Comparison of ENCODE assay signal across 1 cellular context in genomic region chr14:73365727-73366126, GRCh38.
TF ChIP-seq lines count a peak whose summit lies in the region.

No MANE protein-coding gene starts in this region.

TF ChIP-seq in HepG2, 621 proteins besides CTCF, POLR2A, EP300 and RAD21 (continued from another document and continues in another):
- TF ChIP-seq CSRNP2 (CRISPR knock-in tag; conservative IDR thresholded peaks at IDR 0.05; ENCODE audit: low read depth): no peak
- no peak for TF ChIP-seq HMG20A (CRISPR knock-in tag; IDR thresholded peaks at IDR 0.05; ENCODE audit: borderline replicate concordance)
- no peak for TF ChIP-seq NR2F2 (IDR thresholded peaks at IDR 0.05; ENCODE audit: borderline replicate concordance, low read depth)
- 0 out of 2 replicates have a peak, but pooled peaks have one; percentile 20 for TF ChIP-seq MLXIP (CRISPR knock-in tag; IDR thresholded peaks at IDR 0.05; ENCODE audit: borderline replicate concordance)
- TF ChIP-seq ZNF280B (CRISPR knock-in tag; IDR thresholded peaks at IDR 0.05; ENCODE audit: borderline replicate concordance): no peak
- TF ChIP-seq ZNF12 (CRISPR knock-in tag; IDR thresholded peaks at IDR 0.05): no peak
- TF ChIP-seq ATF1 (CRISPR knock-in tag; IDR thresholded peaks at IDR 0.05): no peak
- TF ChIP-seq FOXO1 (CRISPR knock-in tag; IDR thresholded peaks at IDR 0.05): no peak; the same call in 1 of the 2 replicates
- no peak for TF ChIP-seq ZSCAN21 (CRISPR knock-in tag; IDR thresholded peaks at IDR 0.05; ENCODE audit: borderline replicate concordance)
- no peak for TF ChIP-seq NPAS2 (CRISPR knock-in tag; IDR thresholded peaks at IDR 0.05; ENCODE audit: borderline replicate concordance)
- TF ChIP-seq, protein P1, sequence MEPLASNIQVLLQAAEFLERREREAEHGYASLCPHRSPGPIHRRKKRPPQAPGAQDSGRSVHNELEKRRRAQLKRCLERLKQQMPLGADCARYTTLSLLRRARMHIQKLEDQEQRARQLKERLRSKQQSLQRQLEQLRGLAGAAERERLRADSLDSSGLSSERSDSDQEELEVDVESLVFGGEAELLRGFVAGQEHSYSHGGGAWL (CRISPR knock-in tag; IDR thresholded peaks at IDR 0.05): no peak
- TF ChIP-seq HINFP (CRISPR knock-in tag; IDR thresholded peaks at IDR 0.05; ENCODE audit: low read depth): no peak
- no peak for TF ChIP-seq BHLHE40 (IDR thresholded peaks at IDR 0.05; ENCODE audit: low read length)
- TF ChIP-seq RXRB (CRISPR knock-in tag; IDR thresholded peaks at IDR 0.05; ENCODE audit: borderline replicate concordance): peak; percentile 65
- TF ChIP-seq, protein P2, sequence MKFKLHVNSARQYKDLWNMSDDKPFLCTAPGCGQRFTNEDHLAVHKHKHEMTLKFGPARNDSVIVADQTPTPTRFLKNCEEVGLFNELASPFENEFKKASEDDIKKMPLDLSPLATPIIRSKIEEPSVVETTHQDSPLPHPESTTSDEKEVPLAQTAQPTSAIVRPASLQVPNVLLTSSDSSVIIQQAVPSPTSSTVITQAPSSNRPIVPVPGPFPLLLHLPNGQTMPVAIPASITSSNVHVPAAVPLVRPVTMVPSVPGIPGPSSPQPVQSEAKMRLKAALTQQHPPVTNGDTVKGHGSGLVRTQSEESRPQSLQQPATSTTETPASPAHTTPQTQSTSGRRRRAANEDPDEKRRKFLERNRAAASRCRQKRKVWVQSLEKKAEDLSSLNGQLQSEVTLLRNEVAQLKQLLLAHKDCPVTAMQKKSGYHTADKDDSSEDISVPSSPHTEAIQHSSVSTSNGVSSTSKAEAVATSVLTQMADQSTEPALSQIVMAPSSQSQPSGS (CRISPR knock-in tag; IDR thresholded peaks at IDR 0.05): no peak
- TF ChIP-seq CEBPG (CRISPR knock-in tag; IDR thresholded peaks at IDR 0.05): 0 out of 2 replicates have a peak, but pooled peaks have one; percentile 3
- TF ChIP-seq PRMT3 (CRISPR knock-in tag; IDR thresholded peaks at IDR 0.05; ENCODE audit: borderline replicate concordance, low read depth): no peak
- TF ChIP-seq, protein P3, sequence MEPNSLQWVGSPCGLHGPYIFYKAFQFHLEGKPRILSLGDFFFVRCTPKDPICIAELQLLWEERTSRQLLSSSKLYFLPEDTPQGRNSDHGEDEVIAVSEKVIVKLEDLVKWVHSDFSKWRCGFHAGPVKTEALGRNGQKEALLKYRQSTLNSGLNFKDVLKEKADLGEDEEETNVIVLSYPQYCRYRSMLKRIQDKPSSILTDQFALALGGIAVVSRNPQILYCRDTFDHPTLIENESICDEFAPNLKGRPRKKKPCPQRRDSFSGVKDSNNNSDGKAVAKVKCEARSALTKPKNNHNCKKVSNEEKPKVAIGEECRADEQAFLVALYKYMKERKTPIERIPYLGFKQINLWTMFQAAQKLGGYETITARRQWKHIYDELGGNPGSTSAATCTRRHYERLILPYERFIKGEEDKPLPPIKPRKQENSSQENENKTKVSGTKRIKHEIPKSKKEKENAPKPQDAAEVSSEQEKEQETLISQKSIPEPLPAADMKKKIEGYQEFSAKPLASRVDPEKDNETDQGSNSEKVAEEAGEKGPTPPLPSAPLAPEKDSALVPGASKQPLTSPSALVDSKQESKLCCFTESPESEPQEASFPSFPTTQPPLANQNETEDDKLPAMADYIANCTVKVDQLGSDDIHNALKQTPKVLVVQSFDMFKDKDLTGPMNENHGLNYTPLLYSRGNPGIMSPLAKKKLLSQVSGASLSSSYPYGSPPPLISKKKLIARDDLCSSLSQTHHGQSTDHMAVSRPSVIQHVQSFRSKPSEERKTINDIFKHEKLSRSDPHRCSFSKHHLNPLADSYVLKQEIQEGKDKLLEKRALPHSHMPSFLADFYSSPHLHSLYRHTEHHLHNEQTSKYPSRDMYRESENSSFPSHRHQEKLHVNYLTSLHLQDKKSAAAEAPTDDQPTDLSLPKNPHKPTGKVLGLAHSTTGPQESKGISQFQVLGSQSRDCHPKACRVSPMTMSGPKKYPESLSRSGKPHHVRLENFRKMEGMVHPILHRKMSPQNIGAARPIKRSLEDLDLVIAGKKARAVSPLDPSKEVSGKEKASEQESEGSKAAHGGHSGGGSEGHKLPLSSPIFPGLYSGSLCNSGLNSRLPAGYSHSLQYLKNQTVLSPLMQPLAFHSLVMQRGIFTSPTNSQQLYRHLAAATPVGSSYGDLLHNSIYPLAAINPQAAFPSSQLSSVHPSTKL (CRISPR knock-in tag; IDR thresholded peaks at IDR 0.05): peak; percentile 70
- TF ChIP-seq ZNF501 (CRISPR knock-in tag; IDR thresholded peaks at IDR 0.05): no peak
- no peak for TF ChIP-seq ZSCAN31 (CRISPR knock-in tag; IDR thresholded peaks at IDR 0.05; ENCODE audit: low read depth)
- TF ChIP-seq ZNF552 (CRISPR knock-in tag; IDR thresholded peaks at IDR 0.05; ENCODE audit: borderline replicate concordance): no peak
- no peak for TF ChIP-seq ZNF556 (CRISPR knock-in tag; IDR thresholded peaks at IDR 0.05; ENCODE audit: borderline replicate concordance)
- TF ChIP-seq ZIK1 (CRISPR knock-in tag; IDR thresholded peaks at IDR 0.05; ENCODE audit: borderline replicate concordance, low read depth): no peak
- TF ChIP-seq, protein P4, sequence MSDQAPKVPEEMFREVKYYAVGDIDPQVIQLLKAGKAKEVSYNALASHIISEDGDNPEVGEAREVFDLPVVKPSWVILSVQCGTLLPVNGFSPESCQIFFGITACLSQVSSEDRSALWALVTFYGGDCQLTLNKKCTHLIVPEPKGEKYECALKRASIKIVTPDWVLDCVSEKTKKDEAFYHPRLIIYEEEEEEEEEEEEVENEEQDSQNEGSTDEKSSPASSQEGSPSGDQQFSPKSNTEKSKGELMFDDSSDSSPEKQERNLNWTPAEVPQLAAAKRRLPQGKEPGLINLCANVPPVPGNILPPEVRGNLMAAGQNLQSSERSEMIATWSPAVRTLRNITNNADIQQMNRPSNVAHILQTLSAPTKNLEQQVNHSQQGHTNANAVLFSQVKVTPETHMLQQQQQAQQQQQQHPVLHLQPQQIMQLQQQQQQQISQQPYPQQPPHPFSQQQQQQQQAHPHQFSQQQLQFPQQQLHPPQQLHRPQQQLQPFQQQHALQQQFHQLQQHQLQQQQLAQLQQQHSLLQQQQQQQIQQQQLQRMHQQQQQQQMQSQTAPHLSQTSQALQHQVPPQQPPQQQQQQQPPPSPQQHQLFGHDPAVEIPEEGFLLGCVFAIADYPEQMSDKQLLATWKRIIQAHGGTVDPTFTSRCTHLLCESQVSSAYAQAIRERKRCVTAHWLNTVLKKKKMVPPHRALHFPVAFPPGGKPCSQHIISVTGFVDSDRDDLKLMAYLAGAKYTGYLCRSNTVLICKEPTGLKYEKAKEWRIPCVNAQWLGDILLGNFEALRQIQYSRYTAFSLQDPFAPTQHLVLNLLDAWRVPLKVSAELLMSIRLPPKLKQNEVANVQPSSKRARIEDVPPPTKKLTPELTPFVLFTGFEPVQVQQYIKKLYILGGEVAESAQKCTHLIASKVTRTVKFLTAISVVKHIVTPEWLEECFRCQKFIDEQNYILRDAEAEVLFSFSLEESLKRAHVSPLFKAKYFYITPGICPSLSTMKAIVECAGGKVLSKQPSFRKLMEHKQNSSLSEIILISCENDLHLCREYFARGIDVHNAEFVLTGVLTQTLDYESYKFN (CRISPR knock-in tag; conservative IDR thresholded peaks at IDR 0.05): peak; percentile 46; the same call in 1 of the 2 replicates
- TF ChIP-seq ZNF350 (CRISPR knock-in tag; IDR thresholded peaks at IDR 0.05; ENCODE audit: borderline replicate concordance, low read depth): no peak
- TF ChIP-seq ZBTB7A (CRISPR knock-in tag; IDR thresholded peaks at IDR 0.05): no peak
- no peak for TF ChIP-seq IRX3 (CRISPR knock-in tag; IDR thresholded peaks at IDR 0.05; ENCODE audit: borderline replicate concordance, low read depth)
- TF ChIP-seq ZNF235 (CRISPR knock-in tag; IDR thresholded peaks at IDR 0.05; ENCODE audit: borderline replicate concordance): no peak
- peak; percentile 48; the same call in 1 of the 2 replicates for TF ChIP-seq POGZ (CRISPR knock-in tag; IDR thresholded peaks at IDR 0.05)
- TF ChIP-seq NRL (CRISPR knock-in tag; IDR thresholded peaks at IDR 0.05; ENCODE audit: borderline replicate concordance): no peak
- TF ChIP-seq MAFK (conservative IDR thresholded peaks at IDR 0.05 in 1 of 2, IDR thresholded peaks at IDR 0.05 in 1 of 2; ENCODE audit: low read length in 2 of 2): 0 out of 4 replicates have a peak, but pooled peaks of 1 of the 2 experiments have one; percentile 0
- peak; percentile 74 for TF ChIP-seq HNF4G (IDR thresholded peaks at IDR 0.05; ENCODE audit: borderline replicate concordance, low read depth, low read length)
- peak; percentile 48; the same call in 1 of the 2 replicates for TF ChIP-seq HNF4G (CRISPR knock-in tag; IDR thresholded peaks at IDR 0.05; ENCODE audit: borderline replicate concordance, low read depth)
- no peak for TF ChIP-seq TEAD2 (CRISPR knock-in tag; IDR thresholded peaks at IDR 0.05)
- TF ChIP-seq NCOA1 (CRISPR knock-in tag; IDR thresholded peaks at IDR 0.05): no peak
- TF ChIP-seq NR2C2 (CRISPR knock-in tag; IDR thresholded peaks at IDR 0.05; ENCODE audit: borderline replicate concordance): 0 out of 2 replicates have a peak, but pooled peaks have one; percentile 49
- TF ChIP-seq PPARG (CRISPR knock-in tag; conservative IDR thresholded peaks at IDR 0.05): peak; percentile 51
- TF ChIP-seq, protein P5, sequence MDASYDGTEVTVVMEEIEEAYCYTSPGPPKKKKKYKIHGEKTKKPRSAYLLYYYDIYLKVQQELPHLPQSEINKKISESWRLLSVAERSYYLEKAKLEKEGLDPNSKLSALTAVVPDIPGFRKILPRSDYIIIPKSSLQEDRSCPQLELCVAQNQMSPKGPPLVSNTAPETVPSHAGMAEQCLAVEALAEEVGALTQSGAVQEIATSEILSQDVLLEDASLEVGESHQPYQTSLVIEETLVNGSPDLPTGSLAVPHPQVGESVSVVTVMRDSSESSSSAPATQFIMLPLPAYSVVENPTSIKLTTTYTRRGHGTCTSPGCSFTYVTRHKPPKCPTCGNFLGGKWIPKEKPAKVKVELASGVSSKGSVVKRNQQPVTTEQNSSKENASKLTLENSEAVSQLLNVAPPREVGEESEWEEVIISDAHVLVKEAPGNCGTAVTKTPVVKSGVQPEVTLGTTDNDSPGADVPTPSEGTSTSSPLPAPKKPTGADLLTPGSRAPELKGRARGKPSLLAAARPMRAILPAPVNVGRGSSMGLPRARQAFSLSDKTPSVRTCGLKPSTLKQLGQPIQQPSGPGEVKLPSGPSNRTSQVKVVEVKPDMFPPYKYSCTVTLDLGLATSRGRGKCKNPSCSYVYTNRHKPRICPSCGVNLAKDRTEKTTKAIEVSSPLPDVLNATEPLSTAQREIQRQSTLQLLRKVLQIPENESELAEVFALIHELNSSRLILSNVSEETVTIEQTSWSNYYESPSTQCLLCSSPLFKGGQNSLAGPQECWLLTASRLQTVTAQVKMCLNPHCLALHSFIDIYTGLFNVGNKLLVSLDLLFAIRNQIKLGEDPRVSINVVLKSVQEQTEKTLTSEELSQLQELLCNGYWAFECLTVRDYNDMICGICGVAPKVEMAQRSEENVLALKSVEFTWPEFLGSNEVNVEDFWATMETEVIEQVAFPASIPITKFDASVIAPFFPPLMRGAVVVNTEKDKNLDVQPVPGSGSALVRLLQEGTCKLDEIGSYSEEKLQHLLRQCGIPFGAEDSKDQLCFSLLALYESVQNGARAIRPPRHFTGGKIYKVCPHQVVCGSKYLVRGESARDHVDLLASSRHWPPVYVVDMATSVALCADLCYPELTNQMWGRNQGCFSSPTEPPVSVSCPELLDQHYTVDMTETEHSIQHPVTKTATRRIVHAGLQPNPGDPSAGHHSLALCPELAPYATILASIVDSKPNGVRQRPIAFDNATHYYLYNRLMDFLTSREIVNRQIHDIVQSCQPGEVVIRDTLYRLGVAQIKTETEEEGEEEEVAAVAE (CRISPR knock-in tag; IDR thresholded peaks at IDR 0.05; ENCODE audit: borderline replicate concordance): no peak
